ENCODE assay signal across 1 cellular context in genomic region chr18:58235001-58235436, GRCh38.
TF ChIP-seq lines count a peak whose summit lies in the region.

No MANE protein-coding gene starts in this region.

TF ChIP-seq in GM23338, 12 proteins besides CTCF, POLR2A, EP300 and RAD21 (continued from another document):
- no peak for TF ChIP-seq EZH2phosphoT487 (IDR thresholded peaks at IDR 0.05; ENCODE audit: unreplicated experiment)
- TF ChIP-seq REST (IDR thresholded peaks at IDR 0.05; ENCODE audit: unreplicated experiment) = no peak
- TF ChIP-seq JUNB (IDR thresholded peaks at IDR 0.05; ENCODE audit: unreplicated experiment) = no peak
- TF ChIP-seq NANOG (IDR thresholded peaks at IDR 0.05; ENCODE audit: borderline replicate concordance) = no peak
- TF ChIP-seq STAT1 (IDR thresholded peaks at IDR 0.05; ENCODE audit: unreplicated experiment) = no peak
- TF ChIP-seq POLR2AphosphoS5 (IDR thresholded peaks at IDR 0.05; ENCODE audit: low read depth) = no peak
- TF ChIP-seq EZH2 (IDR thresholded peaks at IDR 0.05; ENCODE audit: low read depth, unreplicated experiment) = no peak
